9 cellular contexts compared by ENCODE assay signal in the genomic region with DNA sequence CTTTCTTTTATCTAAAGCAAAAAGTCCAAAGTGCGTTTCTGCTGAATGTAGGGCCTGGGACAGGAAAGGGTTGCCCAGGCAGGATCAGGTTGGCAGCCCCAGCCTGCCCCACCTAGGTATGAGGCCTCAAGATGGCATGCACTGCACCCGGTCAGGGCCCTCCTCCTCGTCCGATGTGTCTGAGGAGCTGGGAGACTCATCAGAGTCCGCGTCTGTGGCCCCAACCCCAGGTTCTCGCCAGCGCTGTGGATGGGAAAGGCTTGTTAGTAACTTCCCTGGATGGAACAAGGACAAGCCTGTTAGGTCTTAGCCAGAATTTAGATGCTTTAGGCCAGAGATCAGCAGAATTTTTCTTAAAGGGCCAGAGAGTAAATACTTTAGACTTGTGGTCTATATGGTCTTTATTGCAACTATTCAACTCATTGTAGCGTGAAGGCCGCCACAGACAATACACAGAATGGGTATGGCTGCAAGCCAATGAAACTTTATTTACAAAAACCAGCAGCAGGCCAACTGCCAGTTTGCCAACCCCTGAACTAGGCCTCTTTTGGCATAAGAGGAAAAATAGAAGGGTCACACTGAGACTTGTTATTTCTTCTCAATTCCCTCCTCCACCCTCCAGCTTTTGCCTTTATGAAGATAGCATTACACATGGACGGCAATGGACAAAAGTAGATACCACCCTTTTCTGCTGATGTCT. TPM values are rescaled to one million over a fixed set of nuclear protein-coding genes. Genes with fewer than 3 reads are reported as not detected.
A peak's percentile ranks its signal among the peaks of the same experiment; 100 is the strongest.
DNase-seq lines count a peak whose midpoint lies in the region; ATAC-seq and TF ChIP-seq lines count a peak whose summit lies in the region.
"Had no signal": no experiment of that assay in that cellular context is flagged by ENCODE, and none has a peak within 500 bp of the region (broad histone marks: within the 10 kb centered on the region; RNA-seq: fewer than 3 reads in every experiment).

No MANE protein-coding gene starts in this region.

- H3K27ac ChIP-seq in caudate nucleus (ENCODE audit: low read depth, low read length) = peak overlapping the region; percentile 75
- peak overlapping the region; percentile 41 for H3K27ac ChIP-seq in lower lobe of right lung
- H3K27ac ChIP-seq in substantia nigra (ENCODE audit: low read depth, low read length, poor library complexity, severe bottlenecking) = peak overlapping the region; percentile 80

- peaks cover 100% of the 10 kb centered on the region for H3K36me3 ChIP-seq in lower lobe of right lung

- H3K4me1 Mint-ChIP-seq in activated CD4-positive, alpha-beta memory T cell treated with anti-CD3 and anti-CD28 coated beads for 36 hours (ENCODE audit: low read depth) = no peaks in the 10 kb centered on the region

- no peaks in the 10 kb centered on the region for H3K9me3 Mint-ChIP-seq in activated CD4-positive, alpha-beta memory T cell treated with anti-CD3 and anti-CD28 coated beads for 36 hours

- peaks cover 22% of the 10 kb centered on the region for H3K4me1 ChIP-seq in lower lobe of right lung

- DNase-seq in NCI-H1105 treated with DMSO at 0.1 percent for 48 hours (lab: John Stamatoyannopoulos, UW) = peak; percentile 32
- peak in 5 of 61 donors; percentile 4 to 35 (median 15) for DNase-seq in caudate nucleus (lab: John Stamatoyannopoulos, UW)
- DNase-seq in lower lobe of right lung = no peak
- peak in 10 of 49 donors; percentile 6 to 67 (median 28) for DNase-seq in substantia nigra (lab: John Stamatoyannopoulos, UW)
- DNase-seq in stimulated activated CD4-positive, alpha-beta T cell treated with anti-CD3 and anti-CD28 coated beads, Interleukin-4, amount 100 ng/mL, for 4 hours = no peak
- no peak for DNase-seq in activated CD4-positive, alpha-beta memory T cell treated with anti-CD3 and anti-CD28 coated beads for 36 hours
- DNase-seq: cortex of kidney had no signal

- H3K27me3 Mint-ChIP-seq in activated CD4-positive, alpha-beta memory T cell treated with anti-CD3 and anti-CD28 coated beads for 36 hours = no peaks in the 10 kb centered on the region

- intact Hi-C loops in lower lobe of right lung (cut with DNase I) = no loop called here
- intact Hi-C loops in activated CD4-positive, alpha-beta memory T cell treated with anti-CD3 and anti-CD28 coated beads for 36 hours (cut with micrococcal nuclease) = no loop called here

- no peak overlapping the region for H3K4me3 Mint-ChIP-seq in activated CD4-positive, alpha-beta memory T cell treated with anti-CD3 and anti-CD28 coated beads for 36 hours

- POLR2A ChIA-PET in activated CD4-positive, alpha-beta memory T cell treated with anti-CD3 and anti-CD28 coated beads for 36 hours (lab: Charles Lee) = interaction anchor here (0.6 kb wide), 1 partner anchor 16 kb away, joined by 4 read pairs; no protein-coding TSS in a partner anchor

- no peak overlapping the region for H3K27ac Mint-ChIP-seq in activated CD4-positive, alpha-beta memory T cell treated with anti-CD3 and anti-CD28 coated beads for 36 hours

- no peak for TF ChIP-seq CTCF in lower lobe of right lung (IDR thresholded peaks at IDR 0.05)

- H3K4me3 ChIP-seq in lower lobe of right lung = no peak overlapping the region

- CTCF ChIA-PET in activated CD4-positive, alpha-beta memory T cell treated with anti-CD3 and anti-CD28 coated beads for 36 hours (lab: Charles Lee) = interaction anchor here (0.6 kb wide), 1 partner anchor 109 kb away, joined by 3 read pairs; no protein-coding TSS in a partner anchor

- peaks cover 36% of the 10 kb centered on the region for H3K36me3 Mint-ChIP-seq in activated CD4-positive, alpha-beta memory T cell treated with anti-CD3 and anti-CD28 coated beads for 36 hours

- peak in 1 of 2 donors; percentile 31 for ATAC-seq in lower lobe of right lung
- ATAC-seq in GM19467 (IDR thresholded peaks at IDR 0.05; ENCODE audit: unreplicated experiment) = no peak

- H3K9me3 ChIP-seq in lower lobe of right lung = no peaks in the 10 kb centered on the region

- no peaks in the 10 kb centered on the region for H3K27me3 ChIP-seq in lower lobe of right lung (ENCODE audit: low read depth)

RNA-seq across cellular contexts. Expression of gene PEA15, which starts 12.4 kb away (rescaled TPM):
- total RNA-seq in lower lobe of right lung = 132 TPM
- 10 to 100 TPM; 51.8 to 51.9 TPM for total RNA-seq in activated CD4-positive, alpha-beta memory T cell treated with anti-CD3 and anti-CD28 coated beads for 36 hours

RNA-seq across cellular contexts. Expression of gene CASQ1, which starts 27.2 kb away (rescaled TPM):
- 0.27 TPM for total RNA-seq in lower lobe of right lung
- not detected for total RNA-seq in activated CD4-positive, alpha-beta memory T cell treated with anti-CD3 and anti-CD28 coated beads for 36 hours
- total RNA-seq: HT-29 had no signal

RNA-seq across cellular contexts. Expression of gene DCAF8, which starts 44.7 kb away (rescaled TPM):
- 114 TPM for total RNA-seq in lower lobe of right lung
- total RNA-seq in activated CD4-positive, alpha-beta memory T cell treated with anti-CD3 and anti-CD28 coated beads for 36 hours = 100 to 1,000 TPM; 142 to 150 TPM
